ENCODE assay signal across 19 cellular contexts in the genomic region with DNA sequence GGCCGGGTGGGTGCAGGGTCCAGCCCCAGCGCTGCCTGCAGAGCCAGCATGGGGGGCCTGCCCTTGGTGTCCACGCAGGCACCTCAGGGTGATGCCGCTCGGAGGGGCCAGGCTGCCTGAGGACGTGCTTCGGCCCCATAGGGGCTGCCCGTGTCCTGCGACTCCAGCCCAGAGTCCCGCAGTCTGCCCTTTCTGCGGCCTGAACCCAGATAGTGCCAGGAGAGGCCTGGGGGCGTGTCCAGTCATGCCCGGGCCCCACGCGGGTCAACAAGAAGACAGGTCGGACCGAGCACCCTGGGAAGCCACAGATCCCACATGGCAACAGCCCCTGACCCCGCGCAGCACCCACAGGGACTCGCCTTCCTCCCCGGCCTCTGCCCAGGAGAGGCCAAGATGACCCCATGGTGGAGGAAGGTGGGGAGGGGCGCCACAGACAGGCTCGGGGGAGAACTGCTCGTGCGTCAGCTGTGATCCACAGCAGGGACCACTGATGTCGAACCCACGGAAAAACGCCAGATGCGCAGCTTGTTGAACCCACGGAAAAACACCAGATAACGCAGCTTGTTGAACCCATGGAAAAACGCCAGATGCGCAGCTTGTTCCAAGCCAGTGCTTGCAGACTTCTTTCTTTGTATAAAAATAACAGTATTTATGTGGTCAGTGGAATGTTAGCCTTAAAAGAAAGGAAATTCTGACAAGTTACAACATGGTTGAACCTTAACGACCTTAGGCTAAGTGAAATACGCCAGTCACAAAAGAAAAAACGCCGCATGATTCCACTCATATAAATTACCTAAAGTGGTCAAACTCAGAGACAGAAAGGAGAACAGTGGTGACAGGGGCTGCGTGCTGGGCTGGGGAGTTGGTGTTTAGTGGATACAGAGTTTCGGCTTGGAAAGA. TPM values are rescaled to one million over a fixed set of nuclear protein-coding genes. Genes with fewer than 3 reads are reported as not detected.
DNase-seq lines count a peak whose midpoint lies in the region; TF ChIP-seq lines count a peak whose summit lies in the region.
"Had no signal": no experiment of that assay in that cellular context is flagged by ENCODE, and none has a peak within 500 bp of the region (broad histone marks: within the 10 kb centered on the region; RNA-seq: fewer than 3 reads in every experiment).

No MANE protein-coding gene starts in this region.

- TF ChIP-seq EP300 in stomach (IDR thresholded peaks at IDR 0.05): no peak

- BruUV-seq in Caco-2 (replicated peaks; lab: Mats Ljungman, UMichigan): no TSS peak

- H3K4me3 Mint-ChIP-seq in mesothelial cell of epicardium (no peak overlapping the region), Caco-2 (ENCODE audit: unreplicated experiment) (no peak overlapping the region)
- H3K4me3 Mint-ChIP-seq: natural killer cell treated with Interleukin-12 subunit alpha and Interleukin-12 subunit beta and Interleukin-15 and Interleukin-18, amount 100 ng/mL, for 72 hours had no signal

- 74 to 92% (median 82%) methylated on average over 24 to 39 of the region's 39 CpGs for WGBS in stomach, 5 donors

- H3K27me3 Mint-ChIP-seq in mesothelial cell of epicardium (ENCODE audit: low read depth) (no peaks in the 10 kb centered on the region), Caco-2 (ENCODE audit: insufficient read depth, unreplicated experiment) (no peaks in the 10 kb centered on the region)
- H3K27me3 Mint-ChIP-seq: natural killer cell treated with Interleukin-12 subunit alpha and Interleukin-12 subunit beta and Interleukin-15 and Interleukin-18, amount 100 ng/mL, for 72 hours had no signal

- TF ChIP-seq CTCF in mesothelial cell of epicardium (IDR thresholded peaks at IDR 0.05; ENCODE audit: unreplicated experiment) (no peak), stomach (IDR thresholded peaks at IDR 0.05) (no peak), Caco-2 (IDR thresholded peaks at IDR 0.05; ENCODE audit: insufficient read depth in 1 of 2, low read depth in 1 of 2, low read length in 1 of 2, severe bottlenecking in 1 of 2, unreplicated experiment in 1 of 2) (no peak)

- no peaks in the 10 kb centered on the region for H3K27me3 ChIP-seq in stomach
- no peaks in the 10 kb centered on the region for H3K27me3 ChIP-seq in Caco-2 (replicated peaks; ENCODE audit: control insufficient read depth, insufficient read depth, low read length)

- H3K36me3 Mint-ChIP-seq in mesothelial cell of epicardium (peaks cover under 1% of the 10 kb centered on the region), Caco-2 (ENCODE audit: insufficient read depth, unreplicated experiment) (peaks cover 26% of the 10 kb centered on the region)
- H3K36me3 Mint-ChIP-seq: natural killer cell treated with Interleukin-12 subunit alpha and Interleukin-12 subunit beta and Interleukin-15 and Interleukin-18, amount 100 ng/mL, for 72 hours had no signal

- no peak overlapping the region for H3K4me3 ChIP-seq in stomach
- no peak overlapping the region for H3K4me3 ChIP-seq in Caco-2 (ENCODE audit: low read depth, low read length)

- CTCF ChIA-PET in Caco-2 (lab: Charles Lee): no interaction called here

- peak overlapping the region; percentile 60 for H3K27ac Mint-ChIP-seq in mesothelial cell of epicardium
- H3K27ac Mint-ChIP-seq in Caco-2 (ENCODE audit: unreplicated experiment): no peak overlapping the region
- H3K27ac Mint-ChIP-seq: natural killer cell treated with Interleukin-12 subunit alpha and Interleukin-12 subunit beta and Interleukin-15 and Interleukin-18, amount 100 ng/mL, for 72 hours had no signal

- H3K9me3 Mint-ChIP-seq in mesothelial cell of epicardium: no peaks in the 10 kb centered on the region
- H3K9me3 Mint-ChIP-seq in Caco-2 (ENCODE audit: unreplicated experiment): no peaks in the 10 kb centered on the region
- H3K9me3 Mint-ChIP-seq: natural killer cell treated with Interleukin-12 subunit alpha and Interleukin-12 subunit beta and Interleukin-15 and Interleukin-18, amount 100 ng/mL, for 72 hours had no signal

- H3K36me3 ChIP-seq in stomach (peaks cover 0 to 8% (median 5%) of the 10 kb centered on the region in 4 donors), Caco-2 (ENCODE audit: control insufficient read depth, insufficient read depth, low read length) (no peaks in the 10 kb centered on the region)

- H3K9me3 ChIP-seq in stomach (no peaks in the 10 kb centered on the region), Caco-2 (no peaks in the 10 kb centered on the region)
- H3K9me3 ChIP-seq: SK-N-SH had no signal

- H3K4me1 Mint-ChIP-seq in mesothelial cell of epicardium (peaks cover 28% of the 10 kb centered on the region), Caco-2 (ENCODE audit: low read depth, unreplicated experiment) (peaks cover 9% of the 10 kb centered on the region)

- H3K4me1 ChIP-seq in stomach: peaks cover 46 to 88% (median 69%) of the 10 kb centered on the region in 4 donors
- H3K4me1 ChIP-seq in Caco-2: no peaks in the 10 kb centered on the region

- TF ChIP-seq POLR2A in stomach (IDR thresholded peaks at IDR 0.05): no peak

- intact Hi-C loops in stomach (cut with DNase I; ENCODE audit: low total_unique reads): no loop called here
- intact Hi-C loops in Caco-2 (cut with micrococcal nuclease; ENCODE audit: unreplicated experiment): no loop called here

- DNase-seq in D341Med (ENCODE audit: low spot score) (peak; percentile 26), mesothelial cell of epicardium (ENCODE audit: low spot score in 2 of 2, unreplicated experiment in 2 of 2) (no peak), stomach (no peak), NCI-H1105 (lab: John Stamatoyannopoulos, UW) (no peak), Caco-2 (no peak)
- no peak for DNase-seq in stimulated activated naive CD4-positive, alpha-beta T cell treated with Interleukin-2 at 50 U/mL for 16 hours (lab: John Stamatoyannopoulos, UW)
- DNase-seq in stimulated activated CD4-positive, alpha-beta T cell treated with anti-CD3 and anti-CD28 coated beads, Interleukin-1b, Interleukin-23, amount 100 ng/mL, for 48 hours: no peak
- DNase-seq: Calu3, cortex of kidney, GDM1, hippocampal formation, left colon, MV-4-11, NCI-H2081, NCI-H524 treated with DMSO at 0.1 percent for 48 hours, OCI-M1, SK-N-SH had no signal

- POLR2A ChIA-PET in Caco-2 (lab: Charles Lee): no interaction called here

- H3K27ac ChIP-seq in cingulate gyrus (ENCODE audit: low read depth, low read length) (peak overlapping the region; percentile 47), stomach (peak overlapping the region in 4 of 5 donors; percentile 32 to 77 (median 37))

RNA-seq across cellular contexts. Expression of a gene that starts 28.5 kb away (rescaled TPM):
- 98.3 to 111 TPM (median 105 TPM) in 3 replicates for total RNA-seq in mesothelial cell of epicardium
- total RNA-seq in stomach: 100 to 1,000 TPM in 2 of 5 donors, 10 to 100 TPM in 3; 40.3 to 214 (median 99.9) TPM
- polyA plus RNA-seq in stomach: 10 to 100 TPM; 21.8 to 38.8 (median 33.1) TPM
- total RNA-seq in Caco-2 (2022): 205 and 211 TPM in 2 replicates
